8 cellular contexts compared by ENCODE assay signal in the genomic region with DNA sequence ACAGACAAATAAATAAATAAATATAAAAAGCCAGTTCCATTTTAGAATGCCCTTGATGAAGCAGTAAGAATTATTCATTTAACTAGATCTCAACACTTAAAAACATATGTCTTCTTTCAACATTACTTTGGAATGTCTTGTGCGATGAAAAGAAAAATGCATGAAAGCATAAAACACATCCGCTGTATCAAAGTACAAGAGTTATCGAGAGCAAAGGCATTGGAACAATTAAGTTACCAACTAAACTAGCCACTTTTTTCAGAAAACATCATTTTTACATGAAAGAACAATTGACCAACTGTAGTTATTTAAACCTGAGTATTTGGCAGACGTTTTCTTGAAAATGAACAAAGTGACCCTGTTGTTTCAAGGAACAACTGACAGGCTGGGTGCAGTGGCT. TPM values are rescaled to one million over a fixed set of nuclear protein-coding genes. Genes with fewer than 3 reads are reported as not detected.
"Had no signal": no experiment of that assay in that cellular context is flagged by ENCODE, and none has a peak within 500 bp of the region (broad histone marks: within the 10 kb centered on the region; RNA-seq: fewer than 3 reads in every experiment).

No MANE protein-coding gene starts in this region.

- H3K27ac ChIP-seq: HL-60, KMS-11 had no signal

- H3K9ac ChIP-seq: KMS-11 had no signal

- H3K4me2 ChIP-seq: KMS-11 had no signal

- FAIRE-seq: HTR-8/SVneo had no signal

- DNase-seq: IMR-90, KBM-7, KG1 had no signal

RNA-seq across cellular contexts. Expression of a gene that starts 27.5 kb away (rescaled TPM):
- total RNA-seq: HT-29 had no signal
- polyA plus RNA-seq: IgD-negative memory B cell had no signal
